In genomic region chr6:168782211-168782729, GRCh38 we compare ENCODE assay signal across 16 cellular contexts.
DNase-seq lines count a peak whose midpoint lies in the region; ATAC-seq lines count a peak whose summit lies in the region.
"Had no signal": no experiment of that assay in that cellular context is flagged by ENCODE, and none has a peak within 500 bp of the region (broad histone marks: within the 10 kb centered on the region; RNA-seq: fewer than 3 reads in every experiment).

No MANE protein-coding gene starts in this region.

- ATAC-seq in GM18517 (IDR thresholded peaks at IDR 0.05; ENCODE audit: unreplicated experiment) (no peak), HG02623 (IDR thresholded peaks at IDR 0.05; ENCODE audit: unreplicated experiment) (no peak)

- DNase-seq in COR-L47 (lab: John Stamatoyannopoulos, UW): peak; percentile 19
- DNase-seq in NCI-H146 (lab: John Stamatoyannopoulos, UW): peak; percentile 84
- peak; percentile 8 for DNase-seq in globus pallidus (ENCODE audit: low spot score)
- peak; percentile 8 for DNase-seq in pons (ENCODE audit: low spot score)
- no peak for DNase-seq in germinal center (ENCODE audit: low spot score)
- DNase-seq in NCI-H1694 treated with DMSO at 0.1 percent for 48 hours (lab: John Stamatoyannopoulos, UW): no peak
- DNase-seq: BE2C; Caco-2; CD4-positive, CD25-positive, alpha-beta regulatory T cell; IMR-90; Karpas-422; NCI-H1436 treated with DMSO at 0.1 percent for 48 hours; NCI-H774; SHP77 had no signal

Comparison
In these comparisons a context has a peak if more than half of its experiments do, and no peak if none do; other contexts are left out.
1. DNase-seq: peak in COR-L47 (single experiment), NCI-H146 (single experiment), globus pallidus (single experiment) and pons (single experiment); none in germinal center (single experiment) and NCI-H1694 treated with DMSO at 0.1 percent for 48 hours (single experiment).